In genomic region chr15:64841258-64842098, GRCh38 we compare ENCODE assay signal across 8 cellular contexts. TPM values are rescaled to one million over a fixed set of nuclear protein-coding genes. Genes with fewer than 3 reads are reported as not detected.
DNase-seq lines count a peak whose midpoint lies in the region; ATAC-seq, FAIRE-seq and TF ChIP-seq lines count a peak whose summit lies in the region.

Gene PLEKHO2 (plus strand): TSS chr15:64841915. CDS start chr15:64842017, 102 bp downstream.

- H3K27me3 ChIP-seq in right atrium auricular region (no peaks in the 10 kb centered on the region), psoas muscle (ENCODE audit: insufficient read depth in 3 of 3, low read length in 2 of 3) (no peaks in the 10 kb centered on the region)

- peak; percentile 78 for TF ChIP-seq POLR2A in GM12891 (IDR thresholded peaks at IDR 0.05; ENCODE audit: low read depth, low read length)

- H3K4me1 ChIP-seq in right atrium auricular region (peaks cover 0 to 46% of the 10 kb centered on the region in 2 donors), psoas muscle (peaks cover 6% of the 10 kb centered on the region), urinary bladder (ENCODE audit: insufficient read depth) (peaks cover 4% of the 10 kb centered on the region)

- H3K9me3 ChIP-seq in right atrium auricular region (no peaks in the 10 kb centered on the region), psoas muscle (no peaks in the 10 kb centered on the region)

- H3K36me3 ChIP-seq in right atrium auricular region (no peaks in the 10 kb centered on the region), psoas muscle (ENCODE audit: insufficient read depth in 1 of 2, low read depth in 1 of 2) (no peaks in the 10 kb centered on the region), urinary bladder (ENCODE audit: insufficient read depth) (no peaks in the 10 kb centered on the region)

- WGBS in psoas muscle, 3 donors: 0 to 1% (median 1%) methylated on average over 28 to 76 of the region's 79 CpGs
- WGBS in urinary bladder: 2% methylated on average over 79 of the region's 79 CpGs

- ATAC-seq in HG02840 (IDR thresholded peaks at IDR 0.05; ENCODE audit: low FRiP score, unreplicated experiment) (peak; percentile 52), psoas muscle (peak; percentile 87 to 92 (median 89))

- intact Hi-C loops in psoas muscle (cut with DNase I): loop anchor here (5.0 kb wide), 1 partner anchor 56 kb away; no protein-coding TSS in a partner anchor

- TF ChIP-seq CTCF in right atrium auricular region (IDR thresholded peaks at IDR 0.05) (no peak), psoas muscle (IDR thresholded peaks at IDR 0.05) (peak; percentile 5)

- DNase-seq in GM12891 (ENCODE audit: insufficient read length, low spot score) (peak; percentile 89), NCI-H146 treated with DMSO at 0.1 percent for 48 hours (lab: John Stamatoyannopoulos, UW; ENCODE audit: unreplicated experiment) (peak; percentile 82), T-helper 2 cell (peak; percentile 75 to 96 (median 88)), right atrium auricular region (ENCODE audit: low spot score) (peak; percentile 96), psoas muscle (peak; percentile 96 to 97)

- H3K27ac ChIP-seq in angular gyrus (ENCODE audit: low read depth, low read length): peak within 1 kb of the TSS; percentile 91
- peak within 1 kb of the TSS; percentile 93 to 94 for H3K27ac ChIP-seq in right atrium auricular region
- peak within 1 kb of the TSS; percentile 91 for H3K27ac ChIP-seq in psoas muscle
- peak within 1 kb of the TSS; percentile 94 for H3K27ac ChIP-seq in urinary bladder (ENCODE audit: low read depth)

- peak; percentile 35 for FAIRE-seq in GM12891 (lab: Jason Lieb, UNC)

- H3K4me3 ChIP-seq in right atrium auricular region (peak within 1 kb of the TSS; percentile 96 to 97), psoas muscle (peak within 1 kb of the TSS; percentile 93), urinary bladder (ENCODE audit: low read depth, low read length) (peak within 1 kb of the TSS; percentile 89)

TF ChIP-seq in GM12891, 5 proteins besides CTCF, POLR2A, EP300 and RAD21:
- no peak for TF ChIP-seq PAX5 (IDR thresholded peaks at IDR 0.05; ENCODE audit: insufficient read depth, low read length, severe bottlenecking)
- TF ChIP-seq TAF1 (IDR thresholded peaks at IDR 0.05; ENCODE audit: low read depth, low read length): peak; percentile 66; the same call in 1 of the 2 replicates
- TF ChIP-seq POU2F2 (IDR thresholded peaks at IDR 0.05; ENCODE audit: low read depth, low read length): no peak
- peak; percentile 83 for TF ChIP-seq POLR2AphosphoS5 (IDR thresholded peaks at IDR 0.05; ENCODE audit: low read depth, low read length)
- no peak for TF ChIP-seq SPI1 (IDR thresholded peaks at IDR 0.05; ENCODE audit: low read depth, low read length)
TF ChIP-seq in GM12891: peak in this region for 2.

RNA-seq across cellular contexts. Expression of gene PLEKHO2, which starts in this region (rescaled TPM):
- polyA plus RNA-seq in GM12891 (2012; ENCODE audit: low read depth, missing spikeins): 14.7 TPM
- total RNA-seq in right atrium auricular region: 10 to 100 TPM in 1 of 2 donors, 1 to 10 TPM in 1; 6.3 to 19.4 TPM
- total RNA-seq in psoas muscle: 1 to 10 TPM; 5.2 to 6.7 (median 6.2) TPM
- 1 to 10 TPM; 1.9 to 4.4 (median 2.9) TPM for polyA plus RNA-seq in psoas muscle
- total RNA-seq in urinary bladder: 25.6 TPM
- polyA plus RNA-seq in urinary bladder: 40.2 TPM

Comparison
In these comparisons a context has a peak if more than half of its experiments do, and no peak if none do; other contexts are left out.
1. Peak in every context shown above with its lines: DNase-seq, ATAC-seq, H3K4me3 ChIP-seq and H3K27ac ChIP-seq.